Comparison of ENCODE assay signal across 1 cellular context in genomic region chr5:78677777-78678668, GRCh38.
TF ChIP-seq lines count a peak whose summit lies in the region.

No MANE protein-coding gene starts in this region.

TF ChIP-seq in K562, 482 proteins besides CTCF, POLR2A, EP300 and RAD21 (continued from another document and continues in another):
- TF ChIP-seq E2F8 (IDR thresholded peaks at IDR 0.05; ENCODE audit: low read depth, partially characterized antibody) = peak; percentile 36
- TF ChIP-seq SUPT5H (IDR thresholded peaks at IDR 0.05) = no peak
- no peak; the same call in 1 of the 2 replicates for TF ChIP-seq ZSCAN29 (IDR thresholded peaks at IDR 0.05)
- TF ChIP-seq MCM2 (IDR thresholded peaks at IDR 0.05; ENCODE audit: low read depth) = no peak
- TF ChIP-seq DACH1 (IDR thresholded peaks at IDR 0.05; ENCODE audit: partially characterized antibody) = peak; percentile 77
- TF ChIP-seq ZNF224 (CRISPR knock-in tag; IDR thresholded peaks at IDR 0.05) = no peak
- TF ChIP-seq PYGO2 (tag; IDR thresholded peaks at IDR 0.05) = no peak
- TF ChIP-seq FIP1L1 (IDR thresholded peaks at IDR 0.05; ENCODE audit: low read depth, low read length, poor library complexity, severe bottlenecking) = no peak
- TF ChIP-seq ESRRB (CRISPR knock-in tag; IDR thresholded peaks at IDR 0.05; ENCODE audit: borderline replicate concordance) = no peak
- TF ChIP-seq HMG20A (CRISPR knock-in tag; conservative IDR thresholded peaks at IDR 0.05) = no peak
- TF ChIP-seq ERF (CRISPR knock-in tag; IDR thresholded peaks at IDR 0.05) = no peak
- no peak for TF ChIP-seq ZNF76 (CRISPR knock-in tag; IDR thresholded peaks at IDR 0.05; ENCODE audit: borderline replicate concordance)
- TF ChIP-seq POLR2B (IDR thresholded peaks at IDR 0.05; ENCODE audit: low read depth, partially characterized antibody) = no peak
- TF ChIP-seq RBM22 (IDR thresholded peaks at IDR 0.05; ENCODE audit: low read depth, low read length, poor library complexity, severe bottlenecking) = no peak
- TF ChIP-seq MEF2D (tag; conservative IDR thresholded peaks at IDR 0.05; ENCODE audit: low read depth) = 0 out of 2 replicates have a peak, but pooled peaks have one; percentile 25
- TF ChIP-seq PML (IDR thresholded peaks at IDR 0.05; ENCODE audit: low read length) = no peak
- TF ChIP-seq BMI1 (IDR thresholded peaks at IDR 0.05; ENCODE audit: low read length) = no peak
- TF ChIP-seq ZNF239 (CRISPR knock-in tag; IDR thresholded peaks at IDR 0.05) = peak; percentile 8; the same call in 1 of the 2 replicates
- no peak for TF ChIP-seq KLF10 (CRISPR knock-in tag; IDR thresholded peaks at IDR 0.05)
- no peak for TF ChIP-seq ZKSCAN1 (IDR thresholded peaks at IDR 0.05; ENCODE audit: low read depth, low read length)
- TF ChIP-seq CTBP1 (IDR thresholded peaks at IDR 0.05; ENCODE audit: borderline replicate concordance) = peak; percentile 48; the same call in 1 of the 2 replicates
- TF ChIP-seq ZNF589 (CRISPR knock-in tag; IDR thresholded peaks at IDR 0.05; ENCODE audit: low read depth) = no peak
- TF ChIP-seq TSHZ1 (CRISPR knock-in tag; IDR thresholded peaks at IDR 0.05) = no peak
- no peak for TF ChIP-seq RBM14 (IDR thresholded peaks at IDR 0.05; ENCODE audit: borderline replicate concordance, insufficient read depth, low read depth, low read length)
- TF ChIP-seq CGGBP1 (CRISPR knock-in tag; IDR thresholded peaks at IDR 0.05) = no peak
- TF ChIP-seq ZNF347 (CRISPR knock-in tag; IDR thresholded peaks at IDR 0.05; ENCODE audit: low read depth) = no peak
- TF ChIP-seq RREB1 (CRISPR knock-in tag; IDR thresholded peaks at IDR 0.05) = no peak
- no peak for TF ChIP-seq ZNF583 (CRISPR knock-in tag; IDR thresholded peaks at IDR 0.05)
- TF ChIP-seq PHF8 (IDR thresholded peaks at IDR 0.05; ENCODE audit: borderline replicate concordance, low read length) = no peak
- TF ChIP-seq SETDB1 (IDR thresholded peaks at IDR 0.05; ENCODE audit: low read length) = no peak
- no peak for TF ChIP-seq RBBP5 (IDR thresholded peaks at IDR 0.05; ENCODE audit: borderline replicate concordance, insufficient read depth, low read length, poor library complexity, severe bottlenecking)
- TF ChIP-seq TCF7L2 (IDR thresholded peaks at IDR 0.05; ENCODE audit: low read depth, low read length) = no peak
- TF ChIP-seq HINFP (tag; conservative IDR thresholded peaks at IDR 0.05; ENCODE audit: low read depth) = no peak
- TF ChIP-seq ZNF507 (tag; conservative IDR thresholded peaks at IDR 0.05) = no peak
- no peak for TF ChIP-seq SAFB (IDR thresholded peaks at IDR 0.05; ENCODE audit: borderline replicate concordance, low read depth, low read length)
- no peak for TF ChIP-seq JUNB (CRISPR knock-in tag; conservative IDR thresholded peaks at IDR 0.05)
- TF ChIP-seq ZNF354B (CRISPR knock-in tag; IDR thresholded peaks at IDR 0.05) = no peak
- no peak for TF ChIP-seq TAL1 (IDR thresholded peaks at IDR 0.05)
- TF ChIP-seq HIVEP1 (CRISPR knock-in tag; IDR thresholded peaks at IDR 0.05) = no peak
- no peak for TF ChIP-seq FOXK1 (CRISPR knock-in tag; IDR thresholded peaks at IDR 0.05; ENCODE audit: borderline replicate concordance)
- no peak for TF ChIP-seq ZFP1 (CRISPR knock-in tag; IDR thresholded peaks at IDR 0.05)
- peak; percentile 99 for TF ChIP-seq ZNF766 (CRISPR knock-in tag; conservative IDR thresholded peaks at IDR 0.05)
- peak; percentile 62; the same call in 1 of the 2 replicates for TF ChIP-seq ZBTB9 (CRISPR knock-in tag; IDR thresholded peaks at IDR 0.05)
- TF ChIP-seq EHMT2 (IDR thresholded peaks at IDR 0.05) = no peak
- no peak for TF ChIP-seq CBX8 (IDR thresholded peaks at IDR 0.05; ENCODE audit: borderline replicate concordance, extremely low read depth, low read depth, low read length, poor library complexity, severe bottlenecking)
- no peak for TF ChIP-seq KDM4B (IDR thresholded peaks at IDR 0.05; ENCODE audit: borderline replicate concordance in 2 of 2, low read depth in 1 of 2)
- TF ChIP-seq ZNF3 (CRISPR knock-in tag; IDR thresholded peaks at IDR 0.05) = no peak
- no peak for TF ChIP-seq STAG1 (CRISPR knock-in tag; IDR thresholded peaks at IDR 0.05; ENCODE audit: borderline replicate concordance)
- no peak for TF ChIP-seq ZBTB5 (IDR thresholded peaks at IDR 0.05)
- no peak; the same call in 1 of the 2 replicates for TF ChIP-seq ZNF197 (CRISPR knock-in tag; IDR thresholded peaks at IDR 0.05; ENCODE audit: low read depth)
- no peak for TF ChIP-seq RBM25 (IDR thresholded peaks at IDR 0.05; ENCODE audit: low read depth, low read length, severe bottlenecking)
- TF ChIP-seq ZNF778 (CRISPR knock-in tag; IDR thresholded peaks at IDR 0.05) = no peak
- TF ChIP-seq USF2 (CRISPR knock-in tag; IDR thresholded peaks at IDR 0.05) = no peak
- peak; percentile 52; the same call in 1 of the 2 replicates for TF ChIP-seq GATA2 (CRISPR knock-in tag; IDR thresholded peaks at IDR 0.05)
- no peak for TF ChIP-seq NCOA4 (IDR thresholded peaks at IDR 0.05; ENCODE audit: partially characterized antibody)
- no peak for TF ChIP-seq NCOA2 (IDR thresholded peaks at IDR 0.05; ENCODE audit: partially characterized antibody in 2 of 2)
